8 cellular contexts compared by ENCODE assay signal in genomic region chr16:71808593-71809449, GRCh38.
A peak's percentile ranks its signal among the peaks of the same experiment; 100 is the strongest.
DNase-seq lines count a peak whose midpoint lies in the region; ATAC-seq and TF ChIP-seq lines count a peak whose summit lies in the region.

Gene AP1G1, minus strand, starts transcription at chr16:71808834. Its CDS starts 19,355 bp downstream, at chr16:71789479.

- TF ChIP-seq CTCF in AG10803 (conservative IDR thresholded peaks at IDR 0.05; ENCODE audit: low read length) = no peak

- DNase-seq in AG10803 (ENCODE audit: low read depth) (peak; percentile 99), NCI-H446 (lab: John Stamatoyannopoulos, UW) (peak; percentile 62 to 89), iris pigment epithelial cell (ENCODE audit: low read depth) (peak; percentile 99)
- peak; percentile 88 for DNase-seq in activated CD4-positive, CD25-positive, alpha-beta regulatory T cell treated with anti-CD3 and anti-CD28 coated beads, Interleukin-2, amount 50 U/mL, for 16 hours (ENCODE audit: low read depth, low spot score)
- peak; percentile 96 for DNase-seq in central memory CD4-positive, alpha-beta T cell
- DNase-seq in stimulated activated CD4-positive, alpha-beta T cell treated with anti-CD3 and anti-CD28 coated beads, Interleukin-12 subunit alpha, Interleukin-12 subunit beta, amount 100 ng/mL, for 24 hours (ENCODE audit: low read depth in 2 of 2) = peak; percentile 82 to 84

- ATAC-seq in GM19043 (IDR thresholded peaks at IDR 0.05; ENCODE audit: low read depth, unreplicated experiment) (peak; percentile 65), HG03354 (IDR thresholded peaks at IDR 0.05; ENCODE audit: poor library complexity, severe bottlenecking, unreplicated experiment) (peak; percentile 78)

- H3K4me3 ChIP-seq in AG10803 (ENCODE audit: low read length) = peak within 1 kb of the TSS; percentile 74

Comparison
In these comparisons a context has a peak if more than half of its experiments do, and no peak if none do; other contexts are left out.
1. Peak in every context shown above with its lines: DNase-seq, ATAC-seq and H3K4me3 ChIP-seq.